ENCODE assay signal across 8 cellular contexts in the genomic region with DNA sequence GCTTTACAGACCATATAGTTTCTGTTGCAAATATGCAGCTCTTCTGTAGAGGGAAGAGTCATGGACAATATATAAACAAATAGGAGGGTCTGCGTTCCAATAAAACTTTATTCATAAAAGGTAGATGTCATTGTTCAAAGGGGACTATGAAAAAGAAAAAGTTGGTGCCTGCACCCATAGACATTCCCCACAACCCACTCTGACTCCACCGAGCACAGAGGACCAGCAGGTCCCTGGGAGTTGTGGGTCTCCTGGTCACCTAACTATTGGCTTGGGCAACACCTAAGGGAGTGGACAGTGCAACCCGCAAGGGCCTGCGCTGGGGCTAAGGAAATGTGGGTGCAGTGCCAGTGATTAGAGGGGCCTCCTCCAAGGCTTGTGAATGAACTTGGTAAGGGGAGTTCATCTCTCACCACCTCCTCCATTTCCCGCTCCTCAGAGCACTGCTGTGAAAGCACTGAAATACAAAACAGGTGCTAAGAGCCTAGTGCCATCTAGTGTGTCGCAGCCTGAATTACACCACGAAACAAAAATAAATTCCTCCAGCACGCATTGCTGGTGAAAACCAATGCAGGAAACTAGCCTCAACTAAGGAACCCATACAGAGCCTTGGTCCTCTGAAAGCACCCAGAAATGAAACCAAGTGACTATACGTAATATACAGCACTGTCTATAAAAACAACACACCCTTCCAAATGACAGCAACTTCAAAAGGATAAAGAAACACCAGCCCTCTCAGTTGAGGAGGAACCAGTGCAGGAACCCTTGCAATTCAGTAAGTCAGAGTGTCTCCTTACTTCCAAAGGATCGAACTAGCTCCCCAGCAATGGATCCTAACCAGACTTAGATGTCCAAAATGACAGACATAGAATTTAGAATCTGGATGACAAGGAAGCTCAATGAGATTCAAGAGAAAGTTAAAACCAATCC.
DNase-seq lines count a peak whose midpoint lies in the region; ATAC-seq and TF ChIP-seq lines count a peak whose summit lies in the region.

No MANE protein-coding gene starts in this region.

- no peak for ATAC-seq in GM21786 (IDR thresholded peaks at IDR 0.05; ENCODE audit: unreplicated experiment)

- intact Hi-C loops in head of caudate nucleus (cut with DNase I), result no loop called here

- no peaks in the 10 kb centered on the region for H3K9me3 Mint-ChIP-seq in glutamatergic neuron (ENCODE audit: unreplicated experiment)

- DNase-seq in stimulated activated CD4-positive, alpha-beta T cell treated with anti-CD3 and anti-CD28 coated beads, Interleukin-15, amount 100 ng/mL, for 24 hours, result peak; percentile 8
- DNase-seq in stimulated activated CD4-positive, alpha-beta T cell treated with anti-CD3 and anti-CD28 coated beads, Interleukin-1b, Interleukin-23, amount 100 ng/mL, for 48 hours, result no peak
- DNase-seq in SKM-1 treated with dmso at 0.1 percent for 144 hours (lab: John Stamatoyannopoulos, UW; ENCODE audit: unreplicated experiment), result peak; percentile 36
- DNase-seq in glutamatergic neuron, result peak; percentile 40
- no peak for DNase-seq in head of caudate nucleus
- DNase-seq in occipital lobe (lab: John Stamatoyannopoulos, UW), result no peak

- no peaks in the 10 kb centered on the region for H3K36me3 Mint-ChIP-seq in glutamatergic neuron (ENCODE audit: unreplicated experiment)

- no peaks in the 10 kb centered on the region for H3K4me1 Mint-ChIP-seq in glutamatergic neuron (ENCODE audit: low read depth, unreplicated experiment)

- H3K27me3 Mint-ChIP-seq in glutamatergic neuron (ENCODE audit: unreplicated experiment), result no peaks in the 10 kb centered on the region

- no peak overlapping the region for H3K27ac Mint-ChIP-seq in glutamatergic neuron (ENCODE audit: unreplicated experiment)

- peak; percentile 83 for TF ChIP-seq CTCF in glutamatergic neuron (IDR thresholded peaks at IDR 0.05; ENCODE audit: partially characterized antibody, unreplicated experiment)

- TF ChIP-seq EP300 in Ishikawa (IDR thresholded peaks at IDR 0.05; ENCODE audit: borderline replicate concordance), result no peak

- no peak overlapping the region for H3K4me3 Mint-ChIP-seq in glutamatergic neuron (ENCODE audit: unreplicated experiment)

- TF ChIP-seq RAD21 in Ishikawa (IDR thresholded peaks at IDR 0.05; ENCODE audit: low read depth), result peak; percentile 77

TF ChIP-seq in Ishikawa, 13 proteins besides CTCF, POLR2A, EP300 and RAD21:
- TF ChIP-seq, protein P1, sequence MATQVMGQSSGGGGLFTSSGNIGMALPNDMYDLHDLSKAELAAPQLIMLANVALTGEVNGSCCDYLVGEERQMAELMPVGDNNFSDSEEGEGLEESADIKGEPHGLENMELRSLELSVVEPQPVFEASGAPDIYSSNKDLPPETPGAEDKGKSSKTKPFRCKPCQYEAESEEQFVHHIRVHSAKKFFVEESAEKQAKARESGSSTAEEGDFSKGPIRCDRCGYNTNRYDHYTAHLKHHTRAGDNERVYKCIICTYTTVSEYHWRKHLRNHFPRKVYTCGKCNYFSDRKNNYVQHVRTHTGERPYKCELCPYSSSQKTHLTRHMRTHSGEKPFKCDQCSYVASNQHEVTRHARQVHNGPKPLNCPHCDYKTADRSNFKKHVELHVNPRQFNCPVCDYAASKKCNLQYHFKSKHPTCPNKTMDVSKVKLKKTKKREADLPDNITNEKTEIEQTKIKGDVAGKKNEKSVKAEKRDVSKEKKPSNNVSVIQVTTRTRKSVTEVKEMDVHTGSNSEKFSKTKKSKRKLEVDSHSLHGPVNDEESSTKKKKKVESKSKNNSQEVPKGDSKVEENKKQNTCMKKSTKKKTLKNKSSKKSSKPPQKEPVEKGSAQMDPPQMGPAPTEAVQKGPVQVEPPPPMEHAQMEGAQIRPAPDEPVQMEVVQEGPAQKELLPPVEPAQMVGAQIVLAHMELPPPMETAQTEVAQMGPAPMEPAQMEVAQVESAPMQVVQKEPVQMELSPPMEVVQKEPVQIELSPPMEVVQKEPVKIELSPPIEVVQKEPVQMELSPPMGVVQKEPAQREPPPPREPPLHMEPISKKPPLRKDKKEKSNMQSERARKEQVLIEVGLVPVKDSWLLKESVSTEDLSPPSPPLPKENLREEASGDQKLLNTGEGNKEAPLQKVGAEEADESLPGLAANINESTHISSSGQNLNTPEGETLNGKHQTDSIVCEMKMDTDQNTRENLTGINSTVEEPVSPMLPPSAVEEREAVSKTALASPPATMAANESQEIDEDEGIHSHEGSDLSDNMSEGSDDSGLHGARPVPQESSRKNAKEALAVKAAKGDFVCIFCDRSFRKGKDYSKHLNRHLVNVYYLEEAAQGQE (IDR thresholded peaks at IDR 0.05; ENCODE audit: low read depth), result no peak
- no peak for TF ChIP-seq ZBTB7A (IDR thresholded peaks at IDR 0.05; ENCODE audit: low read depth)
- no peak for TF ChIP-seq TAF1 (IDR thresholded peaks at IDR 0.05; ENCODE audit: low read depth)
- TF ChIP-seq YY1 (IDR thresholded peaks at IDR 0.05; ENCODE audit: low read depth), result no peak
- TF ChIP-seq TEAD4 (IDR thresholded peaks at IDR 0.05), result no peak
- TF ChIP-seq FOXM1 (IDR thresholded peaks at IDR 0.05; ENCODE audit: borderline replicate concordance, low read depth), result no peak
- TF ChIP-seq TCF12 (IDR thresholded peaks at IDR 0.05; ENCODE audit: low read depth), result no peak
- no peak for TF ChIP-seq NFIC (IDR thresholded peaks at IDR 0.05)
- no peak for TF ChIP-seq CREB1 (IDR thresholded peaks at IDR 0.05; ENCODE audit: low read depth)
- TF ChIP-seq, protein P2, sequence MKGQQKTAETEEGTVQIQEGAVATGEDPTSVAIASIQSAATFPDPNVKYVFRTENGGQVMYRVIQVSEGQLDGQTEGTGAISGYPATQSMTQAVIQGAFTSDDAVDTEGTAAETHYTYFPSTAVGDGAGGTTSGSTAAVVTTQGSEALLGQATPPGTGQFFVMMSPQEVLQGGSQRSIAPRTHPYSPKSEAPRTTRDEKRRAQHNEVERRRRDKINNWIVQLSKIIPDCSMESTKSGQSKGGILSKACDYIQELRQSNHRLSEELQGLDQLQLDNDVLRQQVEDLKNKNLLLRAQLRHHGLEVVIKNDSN (IDR thresholded peaks at IDR 0.05), result no peak
- TF ChIP-seq EGR1 (IDR thresholded peaks at IDR 0.05), result no peak
- no peak for TF ChIP-seq MAX (IDR thresholded peaks at IDR 0.05)
- no peak for TF ChIP-seq CEBPB (IDR thresholded peaks at IDR 0.05)

Comparison
In these comparisons a context has a peak if more than half of its experiments do, and no peak if none do; other contexts are left out.
1. DNase-seq: peak in stimulated activated CD4-positive, alpha-beta T cell treated with anti-CD3 and anti-CD28 coated beads, Interleukin-15, amount 100 ng/mL, for 24 hours (single experiment), SKM-1 treated with dmso at 0.1 percent for 144 hours (single experiment) and glutamatergic neuron (single experiment); none in stimulated activated CD4-positive, alpha-beta T cell treated with anti-CD3 and anti-CD28 coated beads, Interleukin-1b, Interleukin-23, amount 100 ng/mL, for 48 hours (single experiment), head of caudate nucleus (0 of 42) and occipital lobe (single experiment).